Comparison of ENCODE assay signal across 8 cellular contexts in genomic region chr15:77630956-77631789, GRCh38. TPM values are rescaled to one million over a fixed set of nuclear protein-coding genes. Genes with fewer than 3 reads are reported as not detected.
DNase-seq lines count a peak whose midpoint lies in the region; ATAC-seq and TF ChIP-seq lines count a peak whose summit lies in the region.

No MANE protein-coding gene starts in this region.

- peaks cover 3% of the 10 kb centered on the region for H3K27me3 ChIP-seq in ovary

- no peak for TF ChIP-seq CTCF in ovary (IDR thresholded peaks at IDR 0.05)

- TF ChIP-seq POLR2A in ovary (IDR thresholded peaks at IDR 0.05) (no peak), GM18505 (IDR thresholded peaks at IDR 0.05; ENCODE audit: borderline replicate concordance, extremely low read depth, insufficient read depth, insufficient read length) (no peak)

- no peak for TF ChIP-seq EP300 in ovary (IDR thresholded peaks at IDR 0.05)

- H3K4me3 ChIP-seq in SK-N-MC (peak overlapping the region; percentile 90), ovary (peak overlapping the region; percentile 23)

- 11 to 13% (median 13%) methylated on average over 20 of the region's 20 CpGs for WGBS in ovary, 3 donors

- intact Hi-C loops in head of caudate nucleus (cut with DNase I) (loop anchor here (5.0 kb wide), 2 partner anchors 89 to 191 kb away; no protein-coding TSS in a partner anchor), ovary (cut with DNase I) (loop anchor here in 1 of 4 donors (5.0 kb wide), 1 partner anchor 191 kb away; no protein-coding TSS in a partner anchor)

- DNase-seq in Caki2 (ENCODE audit: low read depth), result peak; percentile 32
- no peak for DNase-seq in SK-N-MC (ENCODE audit: low read depth, low spot score)
- DNase-seq in head of caudate nucleus, result peak; percentile 49 to 91 (median 80)
- no peak for DNase-seq in ovary
- DNase-seq in SW480 (ENCODE audit: low spot score), result no peak
- no peak for DNase-seq in NOMO-1 treated with dmso at 0.1 percent for 144 hours (lab: John Stamatoyannopoulos, UW; ENCODE audit: unreplicated experiment)

- in situ Hi-C loops in Caki2 (cut with HindIII; ENCODE audit: low pct_unique_long_range_greater_than_20kb, low sequenced_read_pairs), result no loop called here

- peaks cover 7% of the 10 kb centered on the region for H3K4me1 ChIP-seq in ovary (ENCODE audit: insufficient read depth)

- no peak for ATAC-seq in HG02970 (IDR thresholded peaks at IDR 0.05; ENCODE audit: low FRiP score, unreplicated experiment)
- ATAC-seq in GM18505 (IDR thresholded peaks at IDR 0.05; ENCODE audit: unreplicated experiment), result no peak

- no peaks in the 10 kb centered on the region for H3K36me3 ChIP-seq in SK-N-MC (ENCODE audit: insufficient read depth, low read length)
- H3K36me3 ChIP-seq in ovary, result no peaks in the 10 kb centered on the region

- peak overlapping the region; percentile 84 for H3K9ac ChIP-seq in SK-N-MC (ENCODE audit: insufficient read length)

- H3K9me3 ChIP-seq in SK-N-MC (ENCODE audit: low read depth, low read length) (no peaks in the 10 kb centered on the region), ovary (no peaks in the 10 kb centered on the region)

- peak overlapping the region; percentile 62 for H3K27ac ChIP-seq in SK-N-MC
- H3K27ac ChIP-seq in ovary, result no peak overlapping the region

RNA-seq across cellular contexts. Expression of gene LINGO1, which starts 1.5 kb away (rescaled TPM):
- 0.14 TPM in 1 of 2 replicates, not detected in the other for total RNA-seq in Caki2 (2014; rRNA removed; shearing (Covaris generic); ENCODE audit: low replicate concordance)
- total RNA-seq in ovary, result 1 to 10 TPM in 3 of 7 donors, under 1 TPM in 4; 0.36 to 4.5 (median 0.92) TPM
- polyA plus RNA-seq in ovary, result 1 to 10 TPM; 2.4 to 3.6 TPM

Comparison
In these comparisons a context has a peak if more than half of its experiments do, and no peak if none do; other contexts are left out.
1. DNase-seq: peak in Caki2 (single experiment) and head of caudate nucleus (42 of 42); none in SK-N-MC (single experiment), ovary (0 of 5), SW480 (single experiment) and NOMO-1 treated with dmso at 0.1 percent for 144 hours (single experiment).